ENCODE assay signal across 8 cellular contexts in genomic region chr19:35775298-35776101, GRCh38. TPM values are rescaled to one million over a fixed set of nuclear protein-coding genes. Genes with fewer than 3 reads are reported as not detected.
DNase-seq lines count a peak whose midpoint lies in the region; ATAC-seq, FAIRE-seq and TF ChIP-seq lines count a peak whose summit lies in the region.

Gene ARHGAP33, plus strand, starts transcription at chr19:35775564. Its CDS starts 95 bp downstream, at chr19:35775659.

- H3K4me2 ChIP-seq in keratinocyte (ENCODE audit: control insufficient read depth, extremely low read depth, insufficient read depth, low read depth, low read length) = peak within 1 kb of the TSS; percentile 80

- H3K4me1 ChIP-seq in keratinocyte (ENCODE audit: control insufficient read depth, extremely low read depth, insufficient read depth, low read length) = peaks cover 4% of the 10 kb centered on the region

- no peak for FAIRE-seq in keratinocyte (lab: Jason Lieb, UNC)

- H3K27me3 ChIP-seq in keratinocyte (ENCODE audit: control insufficient read depth, extremely low read depth, insufficient read depth, low read length) = no peaks in the 10 kb centered on the region

- peak; percentile 92 for ATAC-seq in HG03432 (IDR thresholded peaks at IDR 0.05; ENCODE audit: unreplicated experiment)
- peak; percentile 95 to 97 for ATAC-seq in activated CD4-positive, CD25-positive, alpha-beta regulatory T cell treated with anti-CD3 and anti-CD28 coated beads, Interleukin-2, amount 50 U/mL, for 24 hours

- no peaks in the 10 kb centered on the region for H3K9me1 ChIP-seq in keratinocyte (ENCODE audit: control insufficient read depth, extremely low read depth, insufficient read depth, low read length)

- DNase-seq in Ammon's horn (ENCODE audit: low spot score) = peak; percentile 98
- DNase-seq in NCI-H460 (ENCODE audit: extremely low read depth, low read depth) = peak; percentile 97
- DNase-seq in cerebellar cortex (ENCODE audit: low spot score) = peak; percentile 99
- peak; percentile 61 for DNase-seq in keratinocyte (ENCODE audit: low read depth, low spot score)
- peak; percentile 98 to 100 (median 99) for DNase-seq in stimulated activated CD4-positive, alpha-beta T cell treated with anti-CD3 and anti-CD28 coated beads, Interleukin-12 subunit alpha, Interleukin-12 subunit beta, amount 100 ng/mL, for 48 hours (ENCODE audit: low read depth in 2 of 3, low spot score in 1 of 3)

- peak; percentile 52 for TF ChIP-seq POLR2A in GM19193 (IDR thresholded peaks at IDR 0.05; ENCODE audit: extremely low read depth, insufficient read depth, insufficient read length)

- H3K9me3 ChIP-seq in keratinocyte (ENCODE audit: control insufficient read depth, low read depth, low read length) = no peaks in the 10 kb centered on the region

- no peak within 1 kb of the TSS for H3K27ac ChIP-seq in keratinocyte (ENCODE audit: control insufficient read depth, insufficient read depth, low read length)

- H3K36me3 ChIP-seq in keratinocyte (ENCODE audit: control insufficient read depth in 2 of 2, extremely low read depth in 1 of 2, insufficient read depth in 2 of 2, low read length in 2 of 2) = no peaks in the 10 kb centered on the region

- no peaks in the 10 kb centered on the region for H4K20me1 ChIP-seq in keratinocyte (ENCODE audit: control insufficient read depth, extremely low read depth, insufficient read depth, low read length)

- no peak for TF ChIP-seq CTCF in keratinocyte (optimal IDR thresholded peaks at IDR 0.05 in 1 of 3, IDR thresholded peaks at IDR 0.05 in 1 of 3, conservative IDR thresholded peaks at IDR 0.05 in 1 of 3; ENCODE audit: extremely low read depth in 1 of 3, insufficient read depth in 2 of 3, low read length in 3 of 3)

- peak within 1 kb of the TSS; percentile 76 for H2AFZ ChIP-seq in keratinocyte (ENCODE audit: control insufficient read depth, low read length)

- H3K4me3 ChIP-seq in keratinocyte (ENCODE audit: control insufficient read depth in 2 of 3, extremely low read depth in 1 of 3, insufficient read depth in 2 of 3, low read depth in 1 of 3, low read length in 3 of 3) = peak within 1 kb of the TSS; percentile 45 to 60 (median 58)

- dilution Hi-C loops in keratinocyte (cut with MboI; ENCODE audit: extremely low pct_ligation_motif_present, low sequenced_read_pairs) = no loop called here

- H3K9ac ChIP-seq in keratinocyte (ENCODE audit: control insufficient read depth, extremely low read depth, insufficient read depth, low read length) = no peak within 1 kb of the TSS

- H3K79me2 ChIP-seq in keratinocyte (ENCODE audit: control insufficient read depth, insufficient read depth, low read length) = no peaks in the 10 kb centered on the region

RNA-seq across cellular contexts. Expression of gene ARHGAP33, which starts in this region (rescaled TPM):
- 3.1 and 3.5 TPM in 2 replicates for total RNA-seq in NCI-H460 (2014; rRNA removed; shearing (Covaris generic))
- 28.3 and 37.9 TPM in 2 replicates for polyA plus RNA-seq in NCI-H460 (2014; cell fraction: nucleus; rRNA removed)
- 0.23 to 0.93 TPM (median 0.49 TPM) in 3 replicates for polyA plus RNA-seq in keratinocyte
- not detected for polyA plus RNA-seq in keratinocyte (2011; ENCODE audit: low read depth)
- 0.17 and 0.23 TPM in 2 replicates for polyA plus RNA-seq in keratinocyte (2011; cell fraction: cytosol; rRNA removed)
- 2.0 and 3.7 TPM in 2 replicates for polyA plus RNA-seq in keratinocyte (2011; cell fraction: nucleus; rRNA removed)
- polyA plus RNA-seq in keratinocyte (2012; ENCODE audit: low replicate concordance) = 0.24 and 2.0 TPM in 2 replicates
- polyA minus RNA-seq in keratinocyte = 0.36 to 3.4 TPM (median 0.90 TPM) in 3 replicates
- polyA minus RNA-seq in keratinocyte (2011; cell fraction: cytosol; rRNA and poly(A)+ RNA removed) = 1.3 TPM
- polyA minus RNA-seq in keratinocyte (2011; cell fraction: nucleus; rRNA and poly(A)+ RNA removed) = 1.6 and 2.0 TPM in 2 replicates
